ENCODE assay signal across 11 cellular contexts in the genomic region with DNA sequence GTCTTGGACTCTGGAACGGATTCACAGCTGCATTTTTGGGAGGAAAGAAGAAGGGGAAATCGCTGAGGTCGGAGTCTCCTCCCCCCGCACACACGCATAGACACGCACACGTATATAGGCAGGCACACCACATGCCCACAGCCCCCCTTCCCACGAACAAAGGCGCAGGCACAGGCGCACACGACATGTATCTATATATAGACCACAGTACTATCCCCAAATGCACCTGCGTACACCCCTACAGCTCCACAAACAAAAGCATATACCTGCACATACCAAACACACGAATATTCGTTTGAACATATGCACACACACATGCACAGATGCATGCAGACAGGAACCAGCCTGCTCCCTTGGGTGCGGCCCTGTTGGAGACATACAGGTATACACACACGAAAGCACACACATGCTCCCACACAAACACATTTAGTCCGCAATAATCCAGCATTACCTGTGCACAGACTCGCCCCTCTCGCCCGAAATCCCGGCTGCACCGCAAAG. TPM values are rescaled to one million over a fixed set of nuclear protein-coding genes. Genes with fewer than 3 reads are reported as not detected.
DNase-seq lines count a peak whose midpoint lies in the region; ATAC-seq and TF ChIP-seq lines count a peak whose summit lies in the region.
"Had no signal": no experiment of that assay in that cellular context is flagged by ENCODE, and none has a peak within 500 bp of the region (broad histone marks: within the 10 kb centered on the region; RNA-seq: fewer than 3 reads in every experiment).

No MANE protein-coding gene starts in this region.

- H3K36me3 ChIP-seq in DOHH2 (ENCODE audit: control insufficient read depth, low read length) (no peaks in the 10 kb centered on the region), mesendoderm (ENCODE audit: control insufficient read depth, insufficient read depth, low read length) (no peaks in the 10 kb centered on the region), testis (ENCODE audit: low read depth, missing control alignments) (no peaks in the 10 kb centered on the region)
- H3K36me3 ChIP-seq: tibial artery had no signal

- H3K9me3 ChIP-seq in DOHH2 (ENCODE audit: control insufficient read depth, insufficient read depth, low read length) (no peaks in the 10 kb centered on the region), testis (no peaks in the 10 kb centered on the region)
- H3K9me3 ChIP-seq: tibial artery had no signal

- no peaks in the 10 kb centered on the region for H3K79me1 ChIP-seq in mesendoderm (ENCODE audit: low read length)

- ATAC-seq in activated B cell treated with CpG ODN at 0.5 μM for 24 hours (ENCODE audit: low read depth) (no peak), GM18520 (IDR thresholded peaks at IDR 0.05; ENCODE audit: unreplicated experiment) (no peak)

- H3K56ac ChIP-seq in mesendoderm (ENCODE audit: low read length): no peak overlapping the region

- no peaks in the 10 kb centered on the region for H3F3A ChIP-seq in DOHH2 (ENCODE audit: control insufficient read depth, insufficient read depth)

- no peak overlapping the region for H3K4ac ChIP-seq in mesendoderm (ENCODE audit: low read depth, low read length)

- H3K27me3 Mint-ChIP-seq in CD14-positive monocyte (ENCODE audit: low read depth in 3 of 3) (peaks cover 95 to 100% (median 98%) of the 10 kb centered on the region in 3 donors), activated B cell treated with CpG ODN at 0.5 μM for 24 hours (peaks cover 81% of the 10 kb centered on the region)

- H3K27ac Mint-ChIP-seq in CD14-positive monocyte (no peak overlapping the region), activated B cell treated with CpG ODN at 0.5 μM for 24 hours (peak overlapping the region; percentile 47)

- no peak overlapping the region for H3K18ac ChIP-seq in mesendoderm (ENCODE audit: low read length)

- H2BK15ac ChIP-seq in mesendoderm (replicated peaks; ENCODE audit: low read depth): no peak overlapping the region

- peak overlapping the region; percentile 47 to 80 for H3K4me3 Mint-ChIP-seq in CD14-positive monocyte
- H3K4me3 Mint-ChIP-seq in activated B cell treated with CpG ODN at 0.5 μM for 24 hours: peak overlapping the region; percentile 19

- H3K79me2 ChIP-seq in DOHH2 (ENCODE audit: control insufficient read depth, low read length) (no peaks in the 10 kb centered on the region), mesendoderm (ENCODE audit: control insufficient read depth, insufficient read depth, low read length) (no peaks in the 10 kb centered on the region)

- peaks cover 24% of the 10 kb centered on the region for H3K4me1 ChIP-seq in DOHH2 (ENCODE audit: control insufficient read depth, low read length)
- peaks cover 2% of the 10 kb centered on the region for H3K4me1 ChIP-seq in mesendoderm (ENCODE audit: control insufficient read depth, low read depth, low read length)
- no peaks in the 10 kb centered on the region for H3K4me1 ChIP-seq in testis
- H3K4me1 ChIP-seq: foreskin keratinocyte had no signal

- H3K4me2 ChIP-seq in DOHH2 (ENCODE audit: low read length): peak overlapping the region; percentile 34
- H3K4me2 ChIP-seq in mesendoderm (ENCODE audit: low read length): peak overlapping the region; percentile 7

- POLR2A ChIA-PET in activated B cell treated with CpG ODN at 0.5 μM for 24 hours (lab: Charles Lee): interaction anchor here (0.5 kb wide), 1 partner anchor 122 kb away, joined by 3 read pairs; no protein-coding TSS in a partner anchor

- H3K27ac ChIP-seq in DOHH2 (ENCODE audit: low read depth, low read length) (no peak overlapping the region), mesendoderm (ENCODE audit: low read depth, low read length) (no peak overlapping the region), testis (no peak overlapping the region)
- H3K27ac ChIP-seq: foreskin keratinocyte, tibial artery had no signal

- intact Hi-C loops in CD14-positive monocyte (cut with micrococcal nuclease): no loop called here
- intact Hi-C loops in activated B cell treated with CpG ODN at 0.5 μM for 24 hours (cut with micrococcal nuclease): loop anchor here (5.0 kb wide), 1 partner anchor 322 kb away; no protein-coding TSS in a partner anchor
- intact Hi-C loops in testis (cut with DNase I; ENCODE audit: low total_unique reads): no loop called here

- no peak for TF ChIP-seq POLR2A in testis (IDR thresholded peaks at IDR 0.05)

- peaks cover 46% of the 10 kb centered on the region for H3K4me1 Mint-ChIP-seq in CD14-positive monocyte
- peaks cover 72% of the 10 kb centered on the region for H3K4me1 Mint-ChIP-seq in activated B cell treated with CpG ODN at 0.5 μM for 24 hours

- no peaks in the 10 kb centered on the region for H4K20me1 ChIP-seq in DOHH2 (ENCODE audit: control insufficient read depth, insufficient read depth, low read depth, low read length)

- H3K4me3 ChIP-seq in DOHH2 (ENCODE audit: low read length) (peak overlapping the region; percentile 26), mesendoderm (ENCODE audit: low read length) (no peak overlapping the region), testis (no peak overlapping the region)
- H3K4me3 ChIP-seq: tibial artery had no signal

- H4K5ac ChIP-seq in mesendoderm (ENCODE audit: low read length): no peak overlapping the region

- no peak for DNase-seq in CD14-positive monocyte (ENCODE audit: low spot score)
- DNase-seq in activated B cell treated with CpG ODN at 0.5 μM for 24 hours: no peak
- no peak for DNase-seq in mesendoderm
- DNase-seq in DMS53 treated with DMSO at 0.1 percent for 48 hours (lab: John Stamatoyannopoulos, UW; ENCODE audit: unreplicated experiment): no peak
- DNase-seq in foreskin melanocyte: no peak
- DNase-seq in testis: no peak
- DNase-seq: foreskin keratinocyte, tibial artery had no signal

- WGBS in mesendoderm (ENCODE audit: extremely low coverage, insufficient coverage, low lambda C conversion rate): no CpG with 5 or more reads among the region's 22 CpGs
- WGBS in testis, 2 donors: 0 to 5% methylated on average over 13 to 22 of the region's 22 CpGs

- H3K36me3 Mint-ChIP-seq in CD14-positive monocyte (peaks cover 0 to 25% of the 10 kb centered on the region in 2 donors), activated B cell treated with CpG ODN at 0.5 μM for 24 hours (ENCODE audit: low read depth) (no peaks in the 10 kb centered on the region)

- H2BK120ac ChIP-seq in mesendoderm (ENCODE audit: low read depth, low read length): no peak overlapping the region

- no peak overlapping the region for H2BK5ac ChIP-seq in mesendoderm (ENCODE audit: low read length)

- H4K8ac ChIP-seq in mesendoderm (ENCODE audit: low read depth, low read length): no peak overlapping the region

- CTCF ChIA-PET in activated B cell treated with CpG ODN at 0.5 μM for 24 hours (lab: Charles Lee): interaction anchor here (1.0 to 2.5 kb wide), 5 partner anchors 25 to 237 kb away, joined by 3 to 17 read pairs (median 6); a partner anchor contains a TSS

- no peak overlapping the region for H2AK5ac ChIP-seq in mesendoderm (ENCODE audit: low read length)

- H3K9me3 Mint-ChIP-seq in CD14-positive monocyte: peaks cover 0 to 45% (median 18%) of the 10 kb centered on the region in 7 donors
- H3K9me3 Mint-ChIP-seq in activated B cell treated with CpG ODN at 0.5 μM for 24 hours: no peaks in the 10 kb centered on the region

- no peak overlapping the region for H3K23ac ChIP-seq in mesendoderm (ENCODE audit: low read length)

- H3K9ac ChIP-seq in mesendoderm (ENCODE audit: low read length): no peak overlapping the region

- H3K9me2 ChIP-seq in DOHH2 (replicated peaks; ENCODE audit: control insufficient read depth, low read length): no peaks in the 10 kb centered on the region

- H3K27me3 ChIP-seq in DOHH2 (ENCODE audit: control insufficient read depth, low read length) (peaks cover 45% of the 10 kb centered on the region), mesendoderm (ENCODE audit: insufficient read depth, low read length, poor library complexity) (peaks cover 87% of the 10 kb centered on the region), testis (no peaks in the 10 kb centered on the region)

- no peak for TF ChIP-seq CTCF in CD14-positive monocyte (IDR thresholded peaks at IDR 0.05)
- TF ChIP-seq CTCF in DOHH2 (IDR thresholded peaks at IDR 0.05; ENCODE audit: low read depth, low read length, poor library complexity, severe bottlenecking): no peak
- no peak for TF ChIP-seq CTCF in activated B cell treated with CpG ODN at 0.5 μM for 24 hours (IDR thresholded peaks at IDR 0.05)
- TF ChIP-seq CTCF in testis (IDR thresholded peaks at IDR 0.05): no peak

RNA-seq across cellular contexts. Expression of a gene that starts 1.2 kb away (rescaled TPM):
- not detected for polyA plus RNA-seq in CD14-positive monocyte
- not detected in 2 replicates for total RNA-seq in activated B cell treated with CpG ODN at 0.5 μM for 24 hours
- polyA plus RNA-seq in mesendoderm (2013, experiment 1 of 2): 0.10 TPM
- 0.11 TPM for polyA plus RNA-seq in mesendoderm (2013, experiment 2 of 2)
- total RNA-seq in testis: under 1 TPM; 0.25 to 0.55 TPM
- polyA plus RNA-seq in testis (ENCODE audit: insufficient read depth, low read depth, low replicate concordance): 0.96 TPM
- total RNA-seq: dermis blood vessel endothelial cell, foreskin keratinocyte had no signal
- polyA plus RNA-seq: foreskin keratinocyte had no signal

RNA-seq across cellular contexts. Expression of a gene that starts 22.8 kb away (rescaled TPM):
- polyA plus RNA-seq in CD14-positive monocyte: 1 to 10 TPM; 6.6 to 7.3 TPM
- total RNA-seq in activated B cell treated with CpG ODN at 0.5 μM for 24 hours: 12.8 and 13.7 TPM in 2 replicates
- 11.4 TPM for polyA plus RNA-seq in mesendoderm (2013, experiment 1 of 2)
- polyA plus RNA-seq in mesendoderm (2013, experiment 2 of 2): 10.7 TPM
- 10 to 100 TPM; 22.7 to 26.9 TPM for total RNA-seq in testis
- 18.9 TPM for polyA plus RNA-seq in testis (ENCODE audit: insufficient read depth, low read depth, low replicate concordance)
